Comparison of ENCODE assay signal across 26 cellular contexts in genomic region chr7:134019251-134019650, GRCh38.
"Had no signal": no experiment of that assay in that cellular context is flagged by ENCODE, and none has a peak within 500 bp of the region (broad histone marks: within the 10 kb centered on the region; RNA-seq: fewer than 3 reads in every experiment).

No MANE protein-coding gene starts in this region.

- H3K27ac ChIP-seq: stomach, suprapubic skin, thoracic aorta, thyroid gland, tibial nerve, transverse colon, upper lobe of left lung, upper lobe of right lung, uterus, vagina had no signal

- FAIRE-seq: urothelium cell line had no signal

- H3K4me3 ChIP-seq: stomach, suprapubic skin, testis, thoracic aorta, thyroid gland, tibial nerve, transverse colon, upper lobe of left lung, upper lobe of right lung, uterus, vagina had no signal

- H3K9me3 ChIP-seq: stomach, suprapubic skin, testis, thoracic aorta, thyroid gland, tibial nerve, transverse colon, upper lobe of left lung, upper lobe of right lung, uterus, vagina had no signal

- H3K27me3 ChIP-seq: stomach, suprapubic skin, testis, thyroid gland, tibial nerve, transverse colon, upper lobe of left lung, upper lobe of right lung, uterus, vagina had no signal

- DNase-seq: stimulated activated CD4-positive, alpha-beta T cell treated with anti-CD3 and anti-CD28 coated beads, Interleukin-2, amount 100 ng/mL, for 48 hours; stimulated activated CD4-positive, alpha-beta T cell treated with anti-CD3 and anti-CD28 coated beads, Interleukin-4, amount 100 ng/mL, for 1 hour; stimulated activated CD4-positive, alpha-beta T cell treated with anti-CD3 and anti-CD28 coated beads, Interleukin-4, amount 100 ng/mL, for 24 hours; stimulated activated CD4-positive, alpha-beta T cell treated with anti-CD3 and anti-CD28 coated beads, Interleukin-4, amount 100 ng/mL, for 4 hours; stimulated activated CD8-positive, alpha-beta memory T cell treated with anti-CD3 and anti-CD28 coated beads, Interleukin-4, amount 100 ng/mL, for 48 hours; stimulated activated naive B cell treated with anti-CD40 and anti-IgM and Interleukin-4, amounts not matched to agents 10 μg/mL and 1 μg/mL and 100 μg/mL, for 72 hours; stimulated activated naive CD4-positive, alpha-beta T cell; stimulated activated naive CD4-positive, alpha-beta T cell treated with Interleukin-2 at 50 U/mL for 16 hours; stimulated activated naive CD8-positive, alpha-beta T cell treated with anti-CD3 and anti-CD28 coated beads, Interleukin-15, amount 100 ng/mL, for 72 hours; stimulated activated naive CD8-positive, alpha-beta T cell treated with anti-CD3 and anti-CD28 coated beads, Interleukin-15, Interleukin-2, amounts not matched to agents 100 U/mL and 50 U/mL, for 24 hours; stomach; substantia nigra; testis; thyroid gland; transverse colon; trophoblast cell; upper lobe of left lung; upper lobe of right lung; uterus had no signal

- H3K36me3 ChIP-seq: stomach, suprapubic skin, thoracic aorta, thyroid gland, tibial nerve, transverse colon, upper lobe of left lung, upper lobe of right lung, uterus, vagina had no signal

- H3K4me1 ChIP-seq: suprapubic skin, testis, thyroid gland, tibial nerve, upper lobe of right lung, uterus had no signal

- ATAC-seq: stimulated activated effector memory CD8-positive, alpha-beta T cell treated with anti-CD3 and anti-CD28 coated beads, Interleukin-12 subunit alpha, Interleukin-12 subunit beta, amount 100 ng/mL, for 72 hours; stimulated activated memory B cell treated with anti-CD40 and anti-IgM and Interleukin-4, amounts not matched to agents 10 μg/mL and 1 μg/mL and 100 μg/mL, for 72 hours; stimulated activated naive B cell treated with anti-CD40 and anti-IgM and Interleukin-4, amounts not matched to agents 10 μg/mL and 1 μg/mL and 100 μg/mL, for 72 hours; stimulated activated naive CD8-positive, alpha-beta T cell treated with anti-CD3 and anti-CD28 coated beads, Interleukin-15, amount 100 ng/mL, for 72 hours; stimulated activated naive CD8-positive, alpha-beta T cell treated with anti-CD3 and anti-CD28 coated beads, Interleukin-15, Interleukin-2, amounts not matched to agents 100 U/mL and 50 U/mL, for 24 hours; upper lobe of right lung had no signal
